15 cellular contexts compared by ENCODE assay signal in genomic region chr2:200477667-200478121, GRCh38. TPM values are rescaled to one million over a fixed set of nuclear protein-coding genes. Genes with fewer than 3 reads are reported as not detected.
DNase-seq lines count a peak whose midpoint lies in the region; ATAC-seq and TF ChIP-seq lines count a peak whose summit lies in the region.
"Had no signal": no experiment of that assay in that cellular context is flagged by ENCODE, and none has a peak within 500 bp of the region (broad histone marks: within the 10 kb centered on the region; RNA-seq: fewer than 3 reads in every experiment).

No MANE protein-coding gene starts in this region.

- no peaks in the 10 kb centered on the region for H3K79me1 ChIP-seq in neuronal stem cell (ENCODE audit: low read depth, low read length)

- POLR2A ChIA-PET in MCF 10A (lab: Yijun Ruan, JAX) = no interaction called here

- H2BK5ac ChIP-seq in neuronal stem cell (ENCODE audit: low read length) = no peak overlapping the region

- no peak overlapping the region for H4K91ac ChIP-seq in neuronal stem cell (ENCODE audit: low read depth, low read length, poor library complexity)

- H3K4me3 Mint-ChIP-seq in MCF 10A (ENCODE audit: unreplicated experiment) = no peak overlapping the region
- H3K4me3 Mint-ChIP-seq: activated naive CD8-positive, alpha-beta T cell treated with anti-CD3 and anti-CD28 coated beads for 36 hours; IgD-negative memory B cell; naive B cell had no signal

- H3K4me1 ChIP-seq in breast epithelium = no peaks in the 10 kb centered on the region
- H3K4me1 ChIP-seq in heart left ventricle = peaks cover 0 to 5% (median 0%) of the 10 kb centered on the region in 12 donors
- H3K4me1 ChIP-seq in osteoblast (ENCODE audit: insufficient read depth, low read length) = peaks cover 35% of the 10 kb centered on the region
- H3K4me1 ChIP-seq in vagina = peaks cover 18% of the 10 kb centered on the region
- H3K4me1 ChIP-seq in neuronal stem cell (ENCODE audit: control insufficient read depth in 2 of 2, insufficient read depth in 1 of 2, low read depth in 1 of 2, low read length in 2 of 2) = peaks cover 7 to 8% of the 10 kb centered on the region in 2 donors

- no peaks in the 10 kb centered on the region for H3K27me3 Mint-ChIP-seq in MCF 10A (ENCODE audit: insufficient read depth, unreplicated experiment)
- H3K27me3 Mint-ChIP-seq: activated naive CD8-positive, alpha-beta T cell treated with anti-CD3 and anti-CD28 coated beads for 36 hours; CD4-positive, alpha-beta memory T cell; IgD-negative memory B cell; naive B cell had no signal

- no peaks in the 10 kb centered on the region for H3K36me3 ChIP-seq in breast epithelium
- H3K36me3 ChIP-seq in heart left ventricle = peaks cover 0 to 70% (median 41%) of the 10 kb centered on the region in 9 donors
- H3K36me3 ChIP-seq in osteoblast (ENCODE audit: insufficient read depth, low read length) = peaks cover 25% of the 10 kb centered on the region
- H3K36me3 ChIP-seq in vagina = peaks cover 0 to 20% of the 10 kb centered on the region in 2 donors
- peaks cover 0 to 65% of the 10 kb centered on the region in 2 donors for H3K36me3 ChIP-seq in neuronal stem cell (replicated peaks in 1 of 2; ENCODE audit: control insufficient read depth in 2 of 2, insufficient read depth in 2 of 2, low read length in 2 of 2)

- no peak overlapping the region for H2AK5ac ChIP-seq in neuronal stem cell (ENCODE audit: low read depth, low read length)

- CTCF ChIA-PET in MCF 10A (lab: Yijun Ruan, JAX) = interaction anchor here (0.6 to 2.0 kb wide), 4 partner anchors 23 to 504 kb away, joined by 3 to 10 read pairs (median 4); no protein-coding TSS in a partner anchor

- H3K18ac ChIP-seq in neuronal stem cell (ENCODE audit: low read length) = no peak overlapping the region

- no peak overlapping the region for H3K23ac ChIP-seq in neuronal stem cell (ENCODE audit: low read depth, low read length, poor library complexity)

- no peaks in the 10 kb centered on the region for H3K79me2 ChIP-seq in osteoblast (ENCODE audit: insufficient read depth, low read length)

- no peak overlapping the region for H3K27ac Mint-ChIP-seq in MCF 10A (ENCODE audit: low read depth, unreplicated experiment)
- H3K27ac Mint-ChIP-seq: activated naive CD8-positive, alpha-beta T cell treated with anti-CD3 and anti-CD28 coated beads for 36 hours; CD4-positive, alpha-beta memory T cell; IgD-negative memory B cell had no signal

- peaks cover 12% of the 10 kb centered on the region for H3K4me1 Mint-ChIP-seq in MCF 10A (ENCODE audit: insufficient read depth, unreplicated experiment)

- no peak overlapping the region for H3K27ac ChIP-seq in breast epithelium
- H3K27ac ChIP-seq in heart left ventricle = peak overlapping the region; percentile 30 to 78 (median 58)
- peak overlapping the region; percentile 59 for H3K27ac ChIP-seq in osteoblast (ENCODE audit: low read depth, low read length)
- peak overlapping the region; percentile 49 for H3K27ac ChIP-seq in vagina
- no peak overlapping the region for H3K27ac ChIP-seq in neuronal stem cell (replicated peaks; ENCODE audit: low read length)
- H3K27ac ChIP-seq: skin epidermis had no signal

- ATAC-seq in heart left ventricle = peak; percentile 75 to 84 (median 82)
- ATAC-seq: stimulated activated naive CD8-positive, alpha-beta T cell treated with anti-CD3 and anti-CD28 coated beads, Interleukin-15, Interleukin-2, amounts not matched to agents 100 U/mL and 50 U/mL, for 24 hours had no signal

- no peak overlapping the region for H4K8ac ChIP-seq in neuronal stem cell (ENCODE audit: low read depth, low read length)

- H2AFZ ChIP-seq in osteoblast (ENCODE audit: low read length) (peak overlapping the region; percentile 23), neuronal stem cell (ENCODE audit: low read length) (no peak overlapping the region)

- H3K4ac ChIP-seq in neuronal stem cell (ENCODE audit: low read length) = no peak overlapping the region

- H3K9me3 ChIP-seq in breast epithelium (no peaks in the 10 kb centered on the region), heart left ventricle (no peaks in the 10 kb centered on the region), osteoblast (ENCODE audit: low read depth, low read length) (no peaks in the 10 kb centered on the region), vagina (no peaks in the 10 kb centered on the region), neuronal stem cell (replicated peaks in 1 of 2; ENCODE audit: control insufficient read depth in 2 of 2, insufficient read depth in 1 of 2, low read depth in 1 of 2, low read length in 2 of 2) (no peaks in the 10 kb centered on the region)

- no peak overlapping the region for H3K9ac ChIP-seq in neuronal stem cell (ENCODE audit: low read depth, low read length, poor library complexity)

- no peak overlapping the region for H3K14ac ChIP-seq in neuronal stem cell (ENCODE audit: low read length)

- peak overlapping the region; percentile 27 for H3K4me2 ChIP-seq in osteoblast (ENCODE audit: insufficient read depth, low read length)
- H3K4me2 ChIP-seq in neuronal stem cell (ENCODE audit: insufficient read depth, low read length, poor library complexity, severe bottlenecking) = no peak overlapping the region

- no peaks in the 10 kb centered on the region for H3K27me3 ChIP-seq in breast epithelium
- H3K27me3 ChIP-seq in heart left ventricle = no peaks in the 10 kb centered on the region
- H3K27me3 ChIP-seq in osteoblast (ENCODE audit: insufficient read depth, low read length) = no peaks in the 10 kb centered on the region
- no peaks in the 10 kb centered on the region for H3K27me3 ChIP-seq in vagina
- no peaks in the 10 kb centered on the region for H3K27me3 ChIP-seq in neuronal stem cell (ENCODE audit: control insufficient read depth in 3 of 3, insufficient read depth in 3 of 3, low read depth in 1 of 3, low read length in 3 of 3)

- peaks cover 53% of the 10 kb centered on the region for H3K36me3 Mint-ChIP-seq in MCF 10A (ENCODE audit: insufficient read depth, unreplicated experiment)
- H3K36me3 Mint-ChIP-seq: activated naive CD8-positive, alpha-beta T cell treated with anti-CD3 and anti-CD28 coated beads for 36 hours; naive B cell had no signal

- no peak overlapping the region for H2BK15ac ChIP-seq in neuronal stem cell (ENCODE audit: low read length)

- TF ChIP-seq CTCF in MCF 10A (IDR thresholded peaks at IDR 0.05; ENCODE audit: unreplicated experiment) (no peak), breast epithelium (IDR thresholded peaks at IDR 0.05) (no peak), heart left ventricle (IDR thresholded peaks at IDR 0.05) (no peak), osteoblast (IDR thresholded peaks at IDR 0.05; ENCODE audit: extremely low read depth, low read depth, low read length) (no peak), vagina (IDR thresholded peaks at IDR 0.05) (no peak)

- no peak for TF ChIP-seq POLR2A in breast epithelium (IDR thresholded peaks at IDR 0.05)
- TF ChIP-seq POLR2A in heart left ventricle (IDR thresholded peaks at IDR 0.05) = no peak
- TF ChIP-seq POLR2A in vagina (IDR thresholded peaks at IDR 0.05) = no peak

- no peak overlapping the region for H2BK12ac ChIP-seq in neuronal stem cell (ENCODE audit: low read length)

- TSS peak; percentile 78 for BruUV-seq in MCF 10A (replicated peaks; lab: Mats Ljungman, UMichigan)

- no peak overlapping the region for H2BK120ac ChIP-seq in neuronal stem cell (ENCODE audit: low read depth, low read length)

- no peaks in the 10 kb centered on the region for H3K9me3 Mint-ChIP-seq in MCF 10A (ENCODE audit: unreplicated experiment)
- H3K9me3 Mint-ChIP-seq: activated naive CD8-positive, alpha-beta T cell treated with anti-CD3 and anti-CD28 coated beads for 36 hours; CD4-positive, alpha-beta memory T cell; IgD-negative memory B cell; naive B cell had no signal

- DNase-seq in MCF 10A (ENCODE audit: unreplicated experiment) = no peak
- DNase-seq in breast epithelium (ENCODE audit: low spot score in 2 of 2) = no peak
- peak; percentile 71 to 81 (median 76) for DNase-seq in heart left ventricle
- no peak for DNase-seq in osteoblast (ENCODE audit: insufficient read length, low spot score, missing footprints)
- DNase-seq in vagina (ENCODE audit: extremely low spot score in 2 of 2) = no peak
- no peak for DNase-seq in neuronal stem cell (ENCODE audit: low spot score)
- no peak for DNase-seq in OCI-M1 (lab: John Stamatoyannopoulos, UW)
- DNase-seq in RKO (ENCODE audit: low spot score) = no peak
- DNase-seq: activated naive CD8-positive, alpha-beta T cell treated with anti-CD3 and anti-CD28 coated beads for 36 hours; CD4-positive, alpha-beta memory T cell; naive B cell; NCI-H446; stimulated activated naive CD8-positive, alpha-beta T cell treated with anti-CD3 and anti-CD28 coated beads, Interleukin-15, Interleukin-2, amounts not matched to agents 100 U/mL and 50 U/mL, for 24 hours had no signal

- intact Hi-C loops in MCF 10A (cut with micrococcal nuclease) = no loop called here
- intact Hi-C loops in breast epithelium (cut with DNase I; ENCODE audit: low total_unique reads) = loop anchor here (10.0 kb wide), 1 partner anchor 503 kb away; no protein-coding TSS in a partner anchor
- intact Hi-C loops in heart left ventricle (cut with DNase I) = loop anchor here in 7 of 10 donors (2.0 to 10.0 kb wide), 5 partner anchors 173 to 500 kb away; partner anchors contain the start of gene SPATS2L (in 5 of the 7)
- intact Hi-C loops in vagina (cut with DNase I) = no loop called here

- WGBS in heart left ventricle, 4 donors = 52 to 77% (median 75%) methylated on average over 20 to 21 of the region's 21 CpGs
- no CpG with 5 or more reads among the region's 21 CpGs for WGBS in neuronal stem cell (ENCODE audit: extremely low coverage in 2 of 2, insufficient read length in 2 of 2, insufficient replicate concordance in 1 of 2), 2 donors

- no peak overlapping the region for H3K4me3 ChIP-seq in breast epithelium
- peak overlapping the region in 10 of 12 donors; percentile 12 to 50 (median 32) for H3K4me3 ChIP-seq in heart left ventricle
- H3K4me3 ChIP-seq in osteoblast (ENCODE audit: insufficient read depth, low read length) = no peak overlapping the region
- H3K4me3 ChIP-seq in vagina = no peak overlapping the region
- peak overlapping the region in 1 of 2 donors; percentile 60 for H3K4me3 ChIP-seq in neuronal stem cell (ENCODE audit: low read length in 2 of 2)
- H3K4me3 ChIP-seq: skin epidermis had no signal

- no peaks in the 10 kb centered on the region for H4K20me1 ChIP-seq in osteoblast (ENCODE audit: insufficient read depth, low read length)

RNA-seq across cellular contexts. Expression of gene KCTD18, which starts 32.2 kb away (rescaled TPM):
- total RNA-seq in MCF 10A (2022) (13.3 and 13.5 TPM in 2 replicates), breast epithelium (10 to 100 TPM; 15.7 to 28.2 (median 23.3) TPM), heart left ventricle (10 to 100 TPM in 7 of 9 donors, 1 to 10 TPM in 2; 8.8 to 16.0 (median 11.8) TPM), osteoblast (32.7 and 33.7 TPM in 2 replicates), vagina (16.9 TPM)
- 1 to 10 TPM; 3.6 to 9.1 TPM for polyA plus RNA-seq in heart left ventricle
- 5.7 TPM for polyA plus RNA-seq in neuronal stem cell (2013, experiment 1 of 2)
- polyA plus RNA-seq in neuronal stem cell (2013, experiment 2 of 2) = 5.0 TPM

RNA-seq across cellular contexts. Expression of gene SGO2, which starts 48.3 kb away (rescaled TPM):
- total RNA-seq in MCF 10A (2022) = 9.5 and 14.2 TPM in 2 replicates
- total RNA-seq in breast epithelium = 1 to 10 TPM; 3.6 to 9.1 (median 4.6) TPM
- total RNA-seq in heart left ventricle = 1 to 10 TPM in 7 of 9 donors, under 1 TPM in 2; 0.58 to 5.3 (median 2.0) TPM
- polyA plus RNA-seq in heart left ventricle = 1 to 10 TPM in 1 of 2 donors, under 1 TPM in 1; 0.27 to 1.8 TPM
- 3.2 and 4.0 TPM in 2 replicates for total RNA-seq in osteoblast
- 1.7 TPM for total RNA-seq in vagina
- polyA plus RNA-seq in neuronal stem cell (2013, experiment 1 of 2) = 49.7 TPM
- 50.8 TPM for polyA plus RNA-seq in neuronal stem cell (2013, experiment 2 of 2)

Comparison
In these comparisons a context has a peak if more than half of its experiments do, and no peak if none do; other contexts are left out.
1. intact Hi-C loops: an anchor here in breast epithelium (10.0 kb wide) and heart left ventricle (2.0 to 10.0 kb wide); none called in MCF 10A and vagina.
2. DNase-seq: peak in heart left ventricle (5 of 5); none in MCF 10A (single experiment), breast epithelium (0 of 2), osteoblast (single experiment), vagina (0 of 2), neuronal stem cell (single experiment), OCI-M1 (single experiment) and RKO (single experiment).
3. H3K27ac ChIP-seq: peak in heart left ventricle (12 of 12), osteoblast (single experiment) and vagina (single experiment); none in breast epithelium (0 of 2) and neuronal stem cell (single experiment).
4. H3K4me3 ChIP-seq: peak in heart left ventricle (10 of 12); none in breast epithelium (0 of 3), osteoblast (single experiment) and vagina (0 of 2).